ENCODE assay signal across 8 cellular contexts in genomic region chr1:13699510-13699909, GRCh38. TPM values are rescaled to one million over a fixed set of nuclear protein-coding genes. Genes with fewer than 3 reads are reported as not detected.
A peak's percentile ranks its signal among the peaks of the same experiment; 100 is the strongest.
DNase-seq lines count a peak whose midpoint lies in the region; ATAC-seq and TF ChIP-seq lines count a peak whose summit lies in the region.

No MANE protein-coding gene starts in this region.

- TF ChIP-seq CTCF in retinal pigment epithelial cell (conservative IDR thresholded peaks at IDR 0.05; ENCODE audit: low read depth, low read length) = no peak

- peak; percentile 68 for DNase-seq in activated CD8-positive, alpha-beta memory T cell treated with anti-CD3 and anti-CD28 coated beads for 24 hours
- no peak for DNase-seq in activated CD8-positive, alpha-beta memory T cell treated with anti-CD3 and anti-CD28 coated beads, Interleukin-2, amount 50 U/mL, for 4 hours
- peak; percentile 13 for DNase-seq in activated naive CD4-positive, alpha-beta T cell treated with anti-CD3 and anti-CD28 coated beads, Interleukin-2, amount 50 U/mL, for 16 hours
- DNase-seq in Right ventricle myocardium superior (peak; percentile 42), retinal pigment epithelial cell (ENCODE audit: low read depth) (no peak), NCI-H1417 (lab: John Stamatoyannopoulos, UW) (no peak)

- intact Hi-C loops in Right ventricle myocardium superior (cut with DNase I) = no loop called here

- peak overlapping the region; percentile 57 for H3K4me3 ChIP-seq in retinal pigment epithelial cell (ENCODE audit: low read length)

- ATAC-seq in Right ventricle myocardium superior (ENCODE audit: poor library complexity) = peak; percentile 25
- ATAC-seq in GM18858 (IDR thresholded peaks at IDR 0.05; ENCODE audit: unreplicated experiment) = no peak
- ATAC-seq in HG03460 (IDR thresholded peaks at IDR 0.05; ENCODE audit: unreplicated experiment) = no peak

RNA-seq across cellular contexts. Expression of gene PRDM2, which starts 0.5 kb away (rescaled TPM):
- total RNA-seq in Right ventricle myocardium superior = 32.9 TPM

Comparison
In these comparisons a context has a peak if more than half of its experiments do, and no peak if none do; other contexts are left out.
1. DNase-seq: peak in activated CD8-positive, alpha-beta memory T cell treated with anti-CD3 and anti-CD28 coated beads for 24 hours (single experiment), activated naive CD4-positive, alpha-beta T cell treated with anti-CD3 and anti-CD28 coated beads, Interleukin-2, amount 50 U/mL, for 16 hours (single experiment) and Right ventricle myocardium superior (single experiment); none in activated CD8-positive, alpha-beta memory T cell treated with anti-CD3 and anti-CD28 coated beads, Interleukin-2, amount 50 U/mL, for 4 hours (single experiment), retinal pigment epithelial cell (single experiment) and NCI-H1417 (0 of 3).